In the genomic region with DNA sequence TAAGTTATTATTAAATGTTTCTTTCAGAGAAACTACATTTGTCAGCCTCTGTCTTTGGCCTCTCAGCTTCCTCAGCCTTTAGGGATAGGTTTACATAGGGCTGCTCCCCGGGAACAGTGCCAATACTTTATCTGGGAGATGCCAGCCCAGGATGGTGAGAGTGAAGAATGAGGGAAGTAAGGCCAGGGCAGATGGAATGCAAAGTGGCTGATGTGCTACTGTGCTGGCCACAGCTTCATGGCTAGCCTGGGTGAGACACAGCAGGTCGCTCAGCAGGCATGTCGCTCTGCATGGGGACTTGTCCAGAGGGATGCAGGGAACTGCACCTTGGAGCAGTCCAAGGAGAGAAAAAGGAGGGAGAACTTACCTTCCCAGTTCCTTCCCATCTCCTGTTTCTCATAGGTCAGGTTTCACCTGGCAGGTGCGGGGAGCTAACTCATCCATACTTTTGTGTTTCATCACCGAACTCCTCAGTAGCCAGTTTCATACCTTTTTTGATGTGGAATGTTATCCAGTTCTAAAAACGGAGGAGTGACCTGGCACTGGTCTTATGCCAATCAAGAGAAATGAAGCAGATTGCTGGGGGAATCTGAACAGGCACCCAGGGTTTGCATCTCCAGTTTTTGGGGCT, we compare ENCODE assay signal across 14 cellular contexts. TPM values are rescaled to one million over a fixed set of nuclear protein-coding genes. Genes with fewer than 3 reads are reported as not detected.
DNase-seq lines count a peak whose midpoint lies in the region; ATAC-seq and TF ChIP-seq lines count a peak whose summit lies in the region.
"Had no signal": no experiment of that assay in that cellular context is flagged by ENCODE, and none has a peak within 500 bp of the region (broad histone marks: within the 10 kb centered on the region; RNA-seq: fewer than 3 reads in every experiment).

No MANE protein-coding gene starts in this region.

- H3K36me3 Mint-ChIP-seq in activated CD8-positive, alpha-beta memory T cell treated with anti-CD3 and anti-CD28 coated beads, Interleukin-2, amount 10 ng/mL, durations not matched to agents 7 days and 5 days = peaks cover 15% of the 10 kb centered on the region

- CTCF ChIA-PET in activated CD8-positive, alpha-beta memory T cell treated with anti-CD3 and anti-CD28 coated beads, Interleukin-2, amount 10 ng/mL, durations not matched to agents 7 days and 5 days (lab: Charles Lee) = interaction anchor here (0.6 to 1.3 kb wide), 6 partner anchors 26 to 128 kb away, joined by 3 to 4 read pairs (median 3); a partner anchor contains a TSS

- no peaks in the 10 kb centered on the region for H3K9me3 ChIP-seq in skeletal muscle satellite cell (replicated peaks; ENCODE audit: low read length)
- H3K9me3 ChIP-seq: Peyer's patch, psoas muscle had no signal

- no peak for DNase-seq in activated CD8-positive, alpha-beta memory T cell treated with anti-CD3 and anti-CD28 coated beads, Interleukin-2, amount 10 ng/mL, durations not matched to agents 7 days and 5 days
- no peak for DNase-seq in activated CD8-positive, alpha-beta memory T cell treated with anti-CD3 and anti-CD28 coated beads, Interleukin-2, amount 50 U/mL, for 48 hours
- DNase-seq in RPMI7951 (ENCODE audit: low read depth) = peak; percentile 75
- peak; percentile 38 for DNase-seq in fibroblast of pulmonary artery (ENCODE audit: low read depth)
- no peak for DNase-seq in NCI-H345 (lab: John Stamatoyannopoulos, UW)
- no peak for DNase-seq in cerebellar nuclear complex (lab: John Stamatoyannopoulos, UW)
- DNase-seq: activated naive CD4-positive, alpha-beta T cell treated with anti-CD3 and anti-CD28 coated beads, Interleukin-2, amount 50 U/mL, for 16 hours; NCI-H2081; psoas muscle had no signal

- no peak overlapping the region for H3K4me3 Mint-ChIP-seq in activated CD8-positive, alpha-beta memory T cell treated with anti-CD3 and anti-CD28 coated beads, Interleukin-2, amount 10 ng/mL, durations not matched to agents 7 days and 5 days
- H3K4me3 Mint-ChIP-seq: activated CD4-positive, alpha-beta T cell treated with anti-CD3 and anti-CD28 coated beads for 36 hours had no signal

- H3K4me2 ChIP-seq in skeletal muscle satellite cell (ENCODE audit: low read length) = peak overlapping the region; percentile 10

- peaks cover 42% of the 10 kb centered on the region for H3K4me1 ChIP-seq in skeletal muscle satellite cell (ENCODE audit: control insufficient read depth, insufficient read depth, low read length)
- H3K4me1 ChIP-seq: Peyer's patch, psoas muscle had no signal

- H3K27ac Mint-ChIP-seq in activated CD8-positive, alpha-beta memory T cell treated with anti-CD3 and anti-CD28 coated beads, Interleukin-2, amount 10 ng/mL, durations not matched to agents 7 days and 5 days = peak overlapping the region; percentile 74
- H3K27ac Mint-ChIP-seq: activated CD4-positive, alpha-beta T cell treated with anti-CD3 and anti-CD28 coated beads for 36 hours had no signal

- no peaks in the 10 kb centered on the region for H3K36me3 ChIP-seq in skeletal muscle satellite cell (ENCODE audit: insufficient read depth, low read length)
- H3K36me3 ChIP-seq: Peyer's patch had no signal

- no peak overlapping the region for H3K9ac ChIP-seq in skeletal muscle satellite cell (ENCODE audit: low read depth, low read length)

- H3K27me3 Mint-ChIP-seq in activated CD8-positive, alpha-beta memory T cell treated with anti-CD3 and anti-CD28 coated beads, Interleukin-2, amount 10 ng/mL, durations not matched to agents 7 days and 5 days = peaks cover 7% of the 10 kb centered on the region
- H3K27me3 Mint-ChIP-seq: activated CD4-positive, alpha-beta T cell treated with anti-CD3 and anti-CD28 coated beads for 36 hours had no signal

- H3K4me1 Mint-ChIP-seq in activated CD8-positive, alpha-beta memory T cell treated with anti-CD3 and anti-CD28 coated beads, Interleukin-2, amount 10 ng/mL, durations not matched to agents 7 days and 5 days = peaks cover 51% of the 10 kb centered on the region

- H3K4me3 ChIP-seq in fibroblast of pulmonary artery (replicated peaks; ENCODE audit: low read depth, low read length) (no peak overlapping the region), skeletal muscle satellite cell (ENCODE audit: low read length) (no peak overlapping the region)
- H3K4me3 ChIP-seq: lung, Peyer's patch, psoas muscle had no signal

- no peak for ATAC-seq in activated CD8-positive, alpha-beta memory T cell treated with anti-CD3 and anti-CD28 coated beads, Interleukin-2, amount 10 ng/mL, durations not matched to agents 7 days and 5 days
- no peak for ATAC-seq in HG02623 (IDR thresholded peaks at IDR 0.05; ENCODE audit: unreplicated experiment)
- ATAC-seq: psoas muscle had no signal

- no peaks in the 10 kb centered on the region for H3K27me3 ChIP-seq in skeletal muscle satellite cell (ENCODE audit: control insufficient read depth, insufficient read depth, low read length)
- H3K27me3 ChIP-seq: Peyer's patch had no signal

- H3K9me3 Mint-ChIP-seq in activated CD8-positive, alpha-beta memory T cell treated with anti-CD3 and anti-CD28 coated beads, Interleukin-2, amount 10 ng/mL, durations not matched to agents 7 days and 5 days (ENCODE audit: low read depth) = no peaks in the 10 kb centered on the region

- no peak for TF ChIP-seq CTCF in fibroblast of pulmonary artery (IDR thresholded peaks at IDR 0.05; ENCODE audit: low read length, missing control alignments)

RNA-seq across cellular contexts. Expression of a gene that starts 30.9 kb away (rescaled TPM):
- 10 to 100 TPM; 62.8 to 63.0 TPM for total RNA-seq in activated CD8-positive, alpha-beta memory T cell treated with anti-CD3 and anti-CD28 coated beads, Interleukin-2, amount 10 ng/mL, durations not matched to agents 7 days and 5 days
- 8.1 and 10.0 TPM in 2 replicates for total RNA-seq in RPMI7951 (2014; rRNA removed; shearing (Covaris generic))
- total RNA-seq in skeletal muscle satellite cell (2012; rRNA removed) = 4.1 and 6.3 TPM in 2 replicates

Comparison
In these comparisons a context has a peak if more than half of its experiments do, and no peak if none do; other contexts are left out.
1. DNase-seq: peak in RPMI7951 (single experiment) and fibroblast of pulmonary artery (single experiment); none in activated CD8-positive, alpha-beta memory T cell treated with anti-CD3 and anti-CD28 coated beads, Interleukin-2, amount 10 ng/mL, durations not matched to agents 7 days and 5 days (single experiment), activated CD8-positive, alpha-beta memory T cell treated with anti-CD3 and anti-CD28 coated beads, Interleukin-2, amount 50 U/mL, for 48 hours (single experiment), NCI-H345 (single experiment) and cerebellar nuclear complex (0 of 2).